In the genomic region with DNA sequence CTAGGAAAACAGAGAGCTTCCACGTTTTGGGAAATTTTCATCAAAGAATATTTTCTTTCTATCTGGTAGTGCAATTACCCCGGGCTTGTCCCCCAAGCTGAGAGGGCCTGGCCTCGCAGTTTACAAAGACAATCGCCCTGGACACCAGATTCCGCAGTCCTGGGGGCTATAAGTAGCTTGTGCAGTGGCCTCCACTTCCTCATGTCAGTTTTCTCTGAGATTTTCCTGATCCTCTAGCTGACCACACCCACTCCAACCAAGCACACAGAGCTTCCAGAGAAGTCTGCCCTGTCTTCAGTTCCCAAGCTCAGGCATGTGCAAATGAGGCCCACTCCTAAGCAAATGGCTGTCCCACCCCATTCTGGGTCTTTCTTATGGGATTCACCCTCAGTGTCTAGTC, we compare ENCODE assay signal across 16 cellular contexts.
DNase-seq lines count a peak whose midpoint lies in the region; ATAC-seq and TF ChIP-seq lines count a peak whose summit lies in the region.
"Had no signal": no experiment of that assay in that cellular context is flagged by ENCODE, and none has a peak within 500 bp of the region (broad histone marks: within the 10 kb centered on the region; RNA-seq: fewer than 3 reads in every experiment).

No MANE protein-coding gene starts in this region.

- DNase-seq in ELF-1 (ENCODE audit: low read depth, low spot score), result peak; percentile 58
- DNase-seq in left colon, result no peak
- DNase-seq in mucosa of descending colon, result peak in 1 of 3 donors; percentile 9
- DNase-seq in UCSD-AML1 (lab: John Stamatoyannopoulos, UW; ENCODE audit: unreplicated experiment), result no peak
- DNase-seq in midbrain (lab: John Stamatoyannopoulos, UW), result no peak
- DNase-seq: CD8-positive, alpha-beta T cell; COR-L47; DMS153; DND-41; GF-D8; GM23248; H9 had no signal

- no peaks in the 10 kb centered on the region for H3K9me3 Mint-ChIP-seq in dendritic cell treated with granulocyte-macrophage colony-stimulating factor and Interleukin-4, amounts not matched to agents 40 ng/mL and 50 ng/mL, for 4 days
- H3K9me3 Mint-ChIP-seq: CD8-positive, alpha-beta T cell; H9 had no signal

- intact Hi-C loops in dendritic cell treated with granulocyte-macrophage colony-stimulating factor and Interleukin-4, amounts not matched to agents 40 ng/mL and 50 ng/mL, for 4 days (cut with micrococcal nuclease), result no loop called here
- intact Hi-C loops in left colon (cut with DNase I, micrococcal nuclease) (no loop called here), mucosa of descending colon (cut with DNase I, micrococcal nuclease) (no loop called here)

- H3K4me1 Mint-ChIP-seq in dendritic cell treated with granulocyte-macrophage colony-stimulating factor and Interleukin-4, amounts not matched to agents 40 ng/mL and 50 ng/mL, for 4 days (ENCODE audit: low read depth), result peaks cover 67% of the 10 kb centered on the region

- no peaks in the 10 kb centered on the region for H3K36me3 Mint-ChIP-seq in dendritic cell treated with granulocyte-macrophage colony-stimulating factor and Interleukin-4, amounts not matched to agents 40 ng/mL and 50 ng/mL, for 4 days (ENCODE audit: low read depth)
- H3K36me3 Mint-ChIP-seq: CD14-positive monocyte; CD8-positive, alpha-beta T cell had no signal

- peaks cover 4% of the 10 kb centered on the region for H3K27me3 Mint-ChIP-seq in dendritic cell treated with granulocyte-macrophage colony-stimulating factor and Interleukin-4, amounts not matched to agents 40 ng/mL and 50 ng/mL, for 4 days

- no peaks in the 10 kb centered on the region for H3K4me1 ChIP-seq in mucosa of descending colon (ENCODE audit: low read depth)

- H3K4me3 Mint-ChIP-seq in dendritic cell treated with granulocyte-macrophage colony-stimulating factor and Interleukin-4, amounts not matched to agents 40 ng/mL and 50 ng/mL, for 4 days, result no peak overlapping the region
- H3K4me3 Mint-ChIP-seq: CD14-positive monocyte; CD8-positive, alpha-beta T cell; H9 had no signal

- H3K9me3 ChIP-seq in mucosa of descending colon, result no peaks in the 10 kb centered on the region

- H3K27ac Mint-ChIP-seq in dendritic cell treated with granulocyte-macrophage colony-stimulating factor and Interleukin-4, amounts not matched to agents 40 ng/mL and 50 ng/mL, for 4 days, result peak overlapping the region; percentile 89
- H3K27ac Mint-ChIP-seq: CD8-positive, alpha-beta T cell; H9 had no signal

- no peak for TF ChIP-seq CTCF in mucosa of descending colon (IDR thresholded peaks at IDR 0.05)

- H3K36me3 ChIP-seq in mucosa of descending colon (ENCODE audit: low read depth), result no peaks in the 10 kb centered on the region

- ATAC-seq in left colon (peak; percentile 52), mucosa of descending colon (peak; percentile 43), GM19452 (IDR thresholded peaks at IDR 0.05; ENCODE audit: unreplicated experiment) (no peak), esophagus mucosa (no peak)
- ATAC-seq: CD8-positive, alpha-beta T cell had no signal

- H3K4me3 ChIP-seq in mucosa of descending colon, result no peak overlapping the region
- H3K4me3 ChIP-seq: GM23248 had no signal

Comparison
In these comparisons a context has a peak if more than half of its experiments do, and no peak if none do; other contexts are left out.
1. ATAC-seq: peak in left colon (single experiment) and mucosa of descending colon (single experiment); none in GM19452 (single experiment) and esophagus mucosa (single experiment).